Comparison of ENCODE assay signal across 2 cellular contexts in the genomic region with DNA sequence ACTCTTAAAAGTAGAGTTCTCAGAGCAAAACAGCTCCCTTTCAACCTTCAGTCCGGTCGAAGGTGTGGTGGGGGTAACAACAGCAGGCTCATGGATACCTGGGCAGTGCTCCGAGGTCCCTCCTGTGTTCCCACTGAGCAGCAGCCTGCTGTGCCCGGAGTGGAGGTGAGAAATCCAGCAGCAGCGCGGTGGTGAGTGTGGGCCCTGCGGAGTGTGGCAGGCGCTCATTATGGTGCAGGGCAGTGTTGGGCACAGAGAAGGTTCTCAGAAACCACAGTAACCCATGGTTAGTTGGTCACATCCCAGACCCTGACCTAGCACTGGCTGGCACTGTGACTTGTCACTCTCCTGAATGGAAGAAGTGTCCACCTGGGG.
TF ChIP-seq lines count a peak whose summit lies in the region.

No MANE protein-coding gene starts in this region.

TF ChIP-seq in SK-N-SH, 30 proteins besides CTCF, POLR2A, EP300 and RAD21 (continued from another document):
- TF ChIP-seq REST (IDR thresholded peaks at IDR 0.05; ENCODE audit: low read depth, low read length) (no peak), NRF1 (IDR thresholded peaks at IDR 0.05; ENCODE audit: low read depth, low read length) (no peak), MEF2A (IDR thresholded peaks at IDR 0.05; ENCODE audit: borderline replicate concordance, low read depth) (no peak), USF1 (IDR thresholded peaks at IDR 0.05; ENCODE audit: borderline replicate concordance, low read depth) (no peak), SMC3 (IDR thresholded peaks at IDR 0.05; ENCODE audit: low read depth, low read length) (no peak), RFX5 (IDR thresholded peaks at IDR 0.05; ENCODE audit: low read length) (no peak), USF2 (IDR thresholded peaks at IDR 0.05; ENCODE audit: borderline replicate concordance, low read depth, low read length) (no peak)
- TF ChIP-seq, protein P1, sequence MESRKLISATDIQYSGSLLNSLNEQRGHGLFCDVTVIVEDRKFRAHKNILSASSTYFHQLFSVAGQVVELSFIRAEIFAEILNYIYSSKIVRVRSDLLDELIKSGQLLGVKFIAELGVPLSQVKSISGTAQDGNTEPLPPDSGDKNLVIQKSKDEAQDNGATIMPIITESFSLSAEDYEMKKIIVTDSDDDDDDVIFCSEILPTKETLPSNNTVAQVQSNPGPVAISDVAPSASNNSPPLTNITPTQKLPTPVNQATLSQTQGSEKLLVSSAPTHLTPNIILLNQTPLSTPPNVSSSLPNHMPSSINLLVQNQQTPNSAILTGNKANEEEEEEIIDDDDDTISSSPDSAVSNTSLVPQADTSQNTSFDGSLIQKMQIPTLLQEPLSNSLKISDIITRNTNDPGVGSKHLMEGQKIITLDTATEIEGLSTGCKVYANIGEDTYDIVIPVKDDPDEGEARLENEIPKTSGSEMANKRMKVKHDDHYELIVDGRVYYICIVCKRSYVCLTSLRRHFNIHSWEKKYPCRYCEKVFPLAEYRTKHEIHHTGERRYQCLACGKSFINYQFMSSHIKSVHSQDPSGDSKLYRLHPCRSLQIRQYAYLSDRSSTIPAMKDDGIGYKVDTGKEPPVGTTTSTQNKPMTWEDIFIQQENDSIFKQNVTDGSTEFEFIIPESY (IDR thresholded peaks at IDR 0.05; ENCODE audit: borderline replicate concordance, low read depth) = no peak
TF ChIP-seq in SK-N-SH: peak in this region for 0.

TF ChIP-seq in SK-N-SH treated with all-trans-retinoic acid at 6 μM for 48 hours, 23 proteins besides CTCF, POLR2A, EP300 and RAD21 (continued from another document):
- TF ChIP-seq, protein P2, sequence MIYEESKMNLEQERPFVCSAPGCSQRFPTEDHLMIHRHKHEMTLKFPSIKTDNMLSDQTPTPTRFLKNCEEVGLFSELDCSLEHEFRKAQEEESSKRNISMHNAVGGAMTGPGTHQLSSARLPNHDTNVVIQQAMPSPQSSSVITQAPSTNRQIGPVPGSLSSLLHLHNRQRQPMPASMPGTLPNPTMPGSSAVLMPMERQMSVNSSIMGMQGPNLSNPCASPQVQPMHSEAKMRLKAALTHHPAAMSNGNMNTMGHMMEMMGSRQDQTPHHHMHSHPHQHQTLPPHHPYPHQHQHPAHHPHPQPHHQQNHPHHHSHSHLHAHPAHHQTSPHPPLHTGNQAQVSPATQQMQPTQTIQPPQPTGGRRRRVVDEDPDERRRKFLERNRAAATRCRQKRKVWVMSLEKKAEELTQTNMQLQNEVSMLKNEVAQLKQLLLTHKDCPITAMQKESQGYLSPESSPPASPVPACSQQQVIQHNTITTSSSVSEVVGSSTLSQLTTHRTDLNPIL (CRISPR knock-in tag; IDR thresholded peaks at IDR 0.05; ENCODE audit: low read depth) = no peak
